Comparison of ENCODE assay signal across 11 cellular contexts in genomic region chr18:26545737-26546136, GRCh38. TPM values are rescaled to one million over a fixed set of nuclear protein-coding genes. Genes with fewer than 3 reads are reported as not detected.
DNase-seq lines count a peak whose midpoint lies in the region; ATAC-seq and TF ChIP-seq lines count a peak whose summit lies in the region.
"Had no signal": no experiment of that assay in that cellular context is flagged by ENCODE, and none has a peak within 500 bp of the region (broad histone marks: within the 10 kb centered on the region; RNA-seq: fewer than 3 reads in every experiment).

No MANE protein-coding gene starts in this region.

- ATAC-seq in GM18858 (IDR thresholded peaks at IDR 0.05; ENCODE audit: unreplicated experiment): no peak
- ATAC-seq: upper lobe of right lung had no signal

- TF ChIP-seq CTCF in AG09309 (IDR thresholded peaks at IDR 0.05; ENCODE audit: control insufficient read depth, insufficient read depth, low read depth, low read length, missing control alignments): no peak
- TF ChIP-seq CTCF in HEK293 (tag by site-specific recombination; IDR thresholded peaks at IDR 0.05): no peak
- TF ChIP-seq CTCF in brain microvascular endothelial cell (IDR thresholded peaks at IDR 0.05; ENCODE audit: low read depth, low read length, missing control alignments): no peak
- TF ChIP-seq CTCF in kidney epithelial cell (IDR thresholded peaks at IDR 0.05; ENCODE audit: insufficient read depth, low read length, poor library complexity, severe bottlenecking): no peak

- peaks cover 11% of the 10 kb centered on the region for H3K4me1 ChIP-seq in HEK293 (ENCODE audit: control insufficient read depth, insufficient read depth, low read length)

- DNase-seq in AG09309 (ENCODE audit: low read depth) (no peak), brain microvascular endothelial cell (no peak), kidney epithelial cell (ENCODE audit: low read depth) (no peak), NCI-H187 treated with DMSO at 0.1 percent for 48 hours (lab: John Stamatoyannopoulos, UW) (no peak), cerebellar nuclear complex (lab: John Stamatoyannopoulos, UW) (no peak)
- DNase-seq in activated naive CD4-positive, alpha-beta T cell treated with Interleukin-2 at 50 U/mL for 16 hours: no peak
- DNase-seq: aorta, NCI-H2081, upper lobe of right lung had no signal

- CTCF ChIA-PET in HEK293 (lab: Yijun Ruan, JAX): interaction anchor here (0.8 kb wide), 2 partner anchors 111 to 470 kb away, joined by 3 to 4 read pairs; no protein-coding TSS in a partner anchor

- H3K27ac ChIP-seq in HEK293 (ENCODE audit: extremely low read depth, low read depth, low read length) (no peak overlapping the region), brain microvascular endothelial cell (no peak overlapping the region)
- H3K27ac ChIP-seq: upper lobe of right lung had no signal

- peaks cover 4% of the 10 kb centered on the region for H3K27me3 ChIP-seq in brain microvascular endothelial cell (replicated peaks)
- H3K27me3 ChIP-seq in kidney epithelial cell (ENCODE audit: control insufficient read depth, insufficient read depth, low read length): peaks cover 3% of the 10 kb centered on the region

- in situ Hi-C loops in brain microvascular endothelial cell (cut with HindIII; ENCODE audit: low pct_ligation_motif_present, low sequenced_read_pairs): no loop called here

- H3K36me3 ChIP-seq in HEK293 (ENCODE audit: control insufficient read depth in 2 of 2, insufficient read depth in 1 of 2, low read length in 2 of 2) (peaks cover 0 to 7% of the 10 kb centered on the region in 2 experiments; a peak in 1 of 3 replicates), brain microvascular endothelial cell (replicated peaks) (no peaks in the 10 kb centered on the region), kidney epithelial cell (ENCODE audit: control insufficient read depth, insufficient read depth, low read length) (peaks cover 2% of the 10 kb centered on the region)
- H3K36me3 ChIP-seq: upper lobe of right lung had no signal

- H3K4me3 ChIP-seq in AG09309 (ENCODE audit: control insufficient read depth, low read depth, low read length) (0 out of 2 replicates have a peak overlapping the region, but pooled peaks have one; percentile 6), HEK293 (ENCODE audit: low read depth, low read length) (peak overlapping the region; percentile 33), brain microvascular endothelial cell (ENCODE audit: low read depth, low read length) (peak overlapping the region; percentile 71), kidney epithelial cell (ENCODE audit: low read depth, low read length) (peak overlapping the region; percentile 77)
- H3K4me3 ChIP-seq: upper lobe of right lung had no signal

- POLR2A ChIA-PET in HEK293 (lab: Yijun Ruan, JAX): interaction anchor here (0.6 kb wide), 1 partner anchor 66 kb away, joined by 4 read pairs; no protein-coding TSS in a partner anchor

- no peaks in the 10 kb centered on the region for H3K9me3 ChIP-seq in HEK293 (ENCODE audit: control insufficient read depth, insufficient read depth, low read depth, low read length)
- H3K9me3 ChIP-seq: upper lobe of right lung had no signal

TF ChIP-seq in HEK293, 187 proteins besides CTCF, POLR2A, EP300 and RAD21:
- TF ChIP-seq GLIS1 (tag by site-specific recombination; IDR thresholded peaks at IDR 0.05): peak; percentile 54
- TF ChIP-seq ZNF266 (tag by site-specific recombination; IDR thresholded peaks at IDR 0.05; ENCODE audit: low read depth): no peak
- TF ChIP-seq GLIS2 (tag by site-specific recombination; IDR thresholded peaks at IDR 0.05): peak; percentile 32; the same call in 1 of the 2 replicates

RNA-seq across cellular contexts. Expression of gene KCTD1, which starts 2.6 kb away (rescaled TPM):
- 30.5 and 32.9 TPM in 2 replicates for total RNA-seq in kidney epithelial cell

Comparison
In these comparisons a context has a peak if more than half of its experiments do, and no peak if none do; other contexts are left out.
1. H3K4me3 ChIP-seq: peak in every context shown above with its lines; median percentile 77 in kidney epithelial cell; 71 in brain microvascular endothelial cell; 33 in HEK293; 6 in AG09309.